In the genomic region with DNA sequence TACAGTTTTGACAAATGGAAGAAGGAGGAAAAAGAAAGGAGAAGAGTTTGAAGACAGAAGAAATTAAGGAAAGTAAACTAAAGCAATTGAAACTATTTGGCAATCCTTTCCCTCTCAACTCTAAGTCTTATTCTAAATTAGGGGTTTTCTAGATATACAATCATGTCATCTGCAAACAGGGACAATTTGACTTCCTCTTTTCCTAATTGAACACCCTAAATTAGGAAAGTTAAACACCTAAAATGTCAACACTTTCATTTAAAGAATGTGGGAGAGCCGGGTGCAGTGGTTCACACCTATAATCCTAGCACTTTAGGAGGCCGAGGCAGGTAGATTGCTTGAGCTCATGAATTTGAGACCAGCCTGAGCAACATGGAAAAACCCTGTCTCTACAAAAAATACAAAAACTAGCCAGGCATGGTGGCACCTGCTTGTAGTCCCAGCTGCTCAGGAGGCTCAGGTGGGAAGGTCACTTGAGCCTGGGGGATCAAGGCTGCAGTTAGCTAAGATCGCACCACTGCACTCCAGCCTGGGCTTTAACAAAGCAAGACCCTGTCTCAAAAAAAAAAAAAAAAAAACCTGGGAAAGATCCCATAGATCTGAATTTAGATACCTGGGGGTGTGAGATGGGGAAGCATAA, we compare ENCODE assay signal across 1 cellular context.
TF ChIP-seq lines count a peak whose summit lies in the region.

No MANE protein-coding gene starts in this region.

TF ChIP-seq in HepG2, 621 proteins besides CTCF, POLR2A, EP300 and RAD21 (continued from another document):
- TF ChIP-seq, protein P1, sequence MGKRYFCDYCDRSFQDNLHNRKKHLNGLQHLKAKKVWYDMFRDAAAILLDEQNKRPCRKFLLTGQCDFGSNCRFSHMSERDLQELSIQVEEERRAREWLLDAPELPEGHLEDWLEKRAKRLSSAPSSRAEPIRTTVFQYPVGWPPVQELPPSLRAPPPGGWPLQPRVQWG (CRISPR knock-in tag; IDR thresholded peaks at IDR 0.05; ENCODE audit: borderline replicate concordance, low read depth): no peak
- no peak for TF ChIP-seq SRF (IDR thresholded peaks at IDR 0.05; ENCODE audit: low read depth, low read length)
- no peak for TF ChIP-seq ZBTB21 (CRISPR knock-in tag; IDR thresholded peaks at IDR 0.05)
- TF ChIP-seq, protein P2, sequence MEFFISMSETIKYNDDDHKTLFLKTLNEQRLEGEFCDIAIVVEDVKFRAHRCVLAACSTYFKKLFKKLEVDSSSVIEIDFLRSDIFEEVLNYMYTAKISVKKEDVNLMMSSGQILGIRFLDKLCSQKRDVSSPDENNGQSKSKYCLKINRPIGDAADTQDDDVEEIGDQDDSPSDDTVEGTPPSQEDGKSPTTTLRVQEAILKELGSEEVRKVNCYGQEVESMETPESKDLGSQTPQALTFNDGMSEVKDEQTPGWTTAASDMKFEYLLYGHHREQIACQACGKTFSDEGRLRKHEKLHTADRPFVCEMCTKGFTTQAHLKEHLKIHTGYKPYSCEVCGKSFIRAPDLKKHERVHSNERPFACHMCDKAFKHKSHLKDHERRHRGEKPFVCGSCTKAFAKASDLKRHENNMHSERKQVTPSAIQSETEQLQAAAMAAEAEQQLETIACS (CRISPR knock-in tag; IDR thresholded peaks at IDR 0.05): no peak
- no peak for TF ChIP-seq ZNF564 (CRISPR knock-in tag; IDR thresholded peaks at IDR 0.05)
